Comparison of ENCODE assay signal across 19 cellular contexts in the genomic region with DNA sequence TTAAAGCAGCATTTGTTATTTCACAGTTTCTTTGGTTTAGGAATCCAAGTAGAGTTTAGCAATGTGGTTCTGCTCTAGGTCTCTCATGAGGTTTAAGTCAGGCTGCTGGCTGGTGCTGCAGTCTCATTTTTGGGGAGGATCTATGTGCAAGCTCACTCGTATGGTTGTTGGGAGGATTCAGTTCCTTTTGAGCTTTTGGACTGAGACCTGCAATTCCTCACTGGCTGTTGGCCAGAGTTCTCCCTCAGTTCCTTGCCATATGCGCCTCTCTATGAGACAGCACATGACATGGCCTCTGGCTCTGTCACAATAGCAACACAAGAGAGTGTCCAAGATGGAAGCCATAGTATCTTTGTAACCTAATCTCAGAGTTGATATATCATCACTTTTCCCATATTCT.
A peak's percentile ranks its signal among the peaks of the same experiment; 100 is the strongest.
DNase-seq lines count a peak whose midpoint lies in the region; ATAC-seq and TF ChIP-seq lines count a peak whose summit lies in the region.
"Had no signal": no experiment of that assay in that cellular context is flagged by ENCODE, and none has a peak within 500 bp of the region (broad histone marks: within the 10 kb centered on the region; RNA-seq: fewer than 3 reads in every experiment).

No MANE protein-coding gene starts in this region.

- H3K4me3 Mint-ChIP-seq in naive thymus-derived CD8-positive, alpha-beta T cell, result peak overlapping the region in 4 of 10 donors; percentile 30 to 59 (median 47)
- H3K4me3 Mint-ChIP-seq: CD14-positive monocyte, immature natural killer cell had no signal

- 0 out of 22 replicates have a peak, but pooled peaks cover 0 to 6% (median 0%) of the 10 kb centered on the region in 11 experiments for H4K20me1 ChIP-seq in BLaER1 treated with 17β-estradiol and CSF1 and Interleukin-3, amounts not matched to agents 10 nM and 100 nM

- H3K36me3 Mint-ChIP-seq in naive thymus-derived CD8-positive, alpha-beta T cell, result peaks cover 3 to 14% (median 4%) of the 10 kb centered on the region in 3 donors

- H3K27ac ChIP-seq in BLaER1 treated with 17β-estradiol and CSF1 and Interleukin-3, amounts not matched to agents 10 nM and 100 nM, result no peak overlapping the region; a peak in 1 of 22 replicates
- H3K27ac ChIP-seq in KOPT-K1 (ENCODE audit: low read depth, low read length, poor library complexity, severe bottlenecking), result peak overlapping the region; percentile 12
- H3K27ac ChIP-seq: lower lobe of right lung had no signal

- peaks cover 0 to 4% (median 0%) of the 10 kb centered on the region in 9 donors for H3K9me3 Mint-ChIP-seq in naive thymus-derived CD8-positive, alpha-beta T cell
- H3K9me3 Mint-ChIP-seq: CD14-positive monocyte, immature natural killer cell had no signal

- H3K27ac Mint-ChIP-seq in naive thymus-derived CD8-positive, alpha-beta T cell, result peak overlapping the region; percentile 11 to 97 (median 84)
- H3K27ac Mint-ChIP-seq: CD14-positive monocyte, immature natural killer cell had no signal

- TF ChIP-seq CTCF in fibroblast of pulmonary artery (IDR thresholded peaks at IDR 0.05; ENCODE audit: low read length, missing control alignments), result no peak

- H3K9me3 ChIP-seq in BLaER1 treated with 17β-estradiol and CSF1 and Interleukin-3, amounts not matched to agents 10 nM and 100 nM (replicated peaks in 1 of 11), result no peaks in the 10 kb centered on the region
- H3K9me3 ChIP-seq in KOPT-K1 (ENCODE audit: insufficient read depth, low read length, poor library complexity, severe bottlenecking), result no peaks in the 10 kb centered on the region
- H3K9me3 ChIP-seq: lower lobe of right lung had no signal

- DNase-seq in fibroblast of pulmonary artery (ENCODE audit: low read depth), result peak; percentile 18
- DNase-seq in naive thymus-derived CD8-positive, alpha-beta T cell, result no peak
- no peak for DNase-seq in ecto neural progenitor cell (ENCODE audit: low spot score)
- no peak for DNase-seq in DMS 273 treated with DMSO at 0.1 percent for 48 hours (lab: John Stamatoyannopoulos, UW)
- DNase-seq: activated CD4-positive, alpha-beta T cell treated with anti-CD3 and anti-CD28 coated beads, Interleukin-2, amount 50 U/mL, for 1 hour; activated CD8-positive, alpha-beta memory T cell treated with anti-CD3 and anti-CD28 coated beads, Interleukin-2, amount 50 U/mL, for 48 hours; activated gamma-delta T cell treated with Interleukin-2 at 50 U/mL for 16 hours; DMS53; immature natural killer cell; lower lobe of right lung; NCI-H1694 treated with DMSO at 0.1 percent for 48 hours; NCI-H774; SHP77 treated with DMSO at 0.1 percent for 48 hours; stimulated activated CD8-positive, alpha-beta memory T cell treated with anti-CD3 and anti-CD28 coated beads, Interleukin-4, amount 100 ng/mL, for 48 hours had no signal

- no peaks in the 10 kb centered on the region for H3K27me3 Mint-ChIP-seq in naive thymus-derived CD8-positive, alpha-beta T cell

- H3K4me1 ChIP-seq in BLaER1 treated with 17β-estradiol and CSF1 and Interleukin-3, amounts not matched to agents 10 nM and 100 nM, result peaks cover 13 to 33% (median 23%) of the 10 kb centered on the region in 10 experiments

- H3K4me1 Mint-ChIP-seq in naive thymus-derived CD8-positive, alpha-beta T cell, result peaks cover 27 to 70% (median 51%) of the 10 kb centered on the region in 4 donors

- H3K4me3 ChIP-seq in BLaER1 treated with 17β-estradiol and CSF1 and Interleukin-3, amounts not matched to agents 10 nM and 100 nM, result no peak overlapping the region
- no peak overlapping the region for H3K4me3 ChIP-seq in fibroblast of pulmonary artery (replicated peaks; ENCODE audit: low read depth, low read length)
- H3K4me3 ChIP-seq: lower lobe of right lung had no signal

- peak overlapping the region in 9 of 11 experiments; percentile 12 to 69 (median 24); a peak in 11 of 22 replicates for H3K4me2 ChIP-seq in BLaER1 treated with 17β-estradiol and CSF1 and Interleukin-3, amounts not matched to agents 10 nM and 100 nM

- peaks cover 7 to 60% (median 21%) of the 10 kb centered on the region in 11 experiments; a peak in 14 of 22 replicates for H3K36me3 ChIP-seq in BLaER1 treated with 17β-estradiol and CSF1 and Interleukin-3, amounts not matched to agents 10 nM and 100 nM
- peaks cover 16% of the 10 kb centered on the region for H3K36me3 ChIP-seq in KOPT-K1 (ENCODE audit: insufficient read depth, low read length)
- H3K36me3 ChIP-seq: lower lobe of right lung had no signal

- POLR2A ChIA-PET in naive thymus-derived CD8-positive, alpha-beta T cell (lab: Charles Lee), result interaction anchor here (1.3 kb wide), 1 partner anchor 9 kb away, joined by 4 read pairs; no protein-coding TSS in a partner anchor

- H3K9ac ChIP-seq in BLaER1 treated with 17β-estradiol and CSF1 and Interleukin-3, amounts not matched to agents 10 nM and 100 nM, result no peak overlapping the region

- ATAC-seq in naive thymus-derived CD8-positive, alpha-beta T cell, result no peak
- no peak for ATAC-seq in HG02938 (IDR thresholded peaks at IDR 0.05; ENCODE audit: unreplicated experiment)
- ATAC-seq in HG02571 (IDR thresholded peaks at IDR 0.05; ENCODE audit: unreplicated experiment), result no peak
- ATAC-seq: lower lobe of right lung had no signal

- no peaks in the 10 kb centered on the region for H3K27me3 ChIP-seq in BLaER1 treated with 17β-estradiol and CSF1 and Interleukin-3, amounts not matched to agents 10 nM and 100 nM
